In the genomic region with DNA sequence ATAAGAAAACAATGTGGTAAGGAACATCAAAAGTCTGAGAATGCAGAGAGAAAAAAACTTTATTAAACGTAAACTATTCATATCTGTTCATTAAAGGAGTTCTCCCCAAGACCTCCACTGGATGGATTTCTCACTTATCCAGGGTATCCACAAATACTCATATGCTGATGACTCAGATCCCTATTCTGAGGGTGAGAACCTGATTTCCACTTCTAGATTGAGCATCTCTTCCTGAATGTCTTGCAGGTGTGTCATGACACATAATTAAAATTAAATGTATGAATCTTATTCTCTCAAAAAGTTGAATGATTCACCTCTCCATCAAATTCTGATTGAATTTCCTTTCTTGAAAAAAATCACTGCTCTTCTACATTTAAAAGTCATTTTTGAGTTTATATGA, we compare ENCODE assay signal across 27 cellular contexts.
"Had no signal": no experiment of that assay in that cellular context is flagged by ENCODE, and none has a peak within 500 bp of the region (broad histone marks: within the 10 kb centered on the region; RNA-seq: fewer than 3 reads in every experiment).

No MANE protein-coding gene starts in this region.

- H3K36me3 Mint-ChIP-seq: activated naive CD4-positive, alpha-beta T cell treated with anti-CD3 and anti-CD28 coated beads, Interleukin-2, amount 50 U/mL, for 72 hours; mesothelial cell of epicardium; naive thymus-derived CD4-positive, alpha-beta T cell; stimulated activated memory B cell treated with anti-CD40 and anti-IgM and Interleukin-4, amounts not matched to agents 10 μg/mL and 1 μg/mL and 100 μg/mL, for 72 hours had no signal

- H3K9me3 Mint-ChIP-seq: activated B cell treated with CpG ODN at 0.5 μM for 24 hours; mesothelial cell of epicardium; stimulated activated naive CD8-positive, alpha-beta T cell treated with anti-CD3 and anti-CD28 coated beads, Interleukin-15, amount 100 ng/mL, for 72 hours; T-helper 2 cell treated with Interferon-gamma antibody and Interleukin-4, amounts not matched to agents 5 μg/mL and 100 μg/mL, for 36 hours had no signal

- H3K9me3 ChIP-seq: gastroesophageal sphincter, pancreas, prostate gland, sigmoid colon, tibial artery, upper lobe of right lung had no signal

- H3K27ac Mint-ChIP-seq: activated B cell treated with CpG ODN at 0.5 μM for 24 hours; activated naive CD4-positive, alpha-beta T cell treated with anti-CD3 and anti-CD28 coated beads, Interleukin-2, amount 50 U/mL, for 72 hours; activated T-cell treated with anti-CD3 and anti-CD28 coated beads, Interleukin-2, amount 50 U/mL, for 72 hours; mesothelial cell of epicardium; naive thymus-derived CD4-positive, alpha-beta T cell; stimulated activated memory B cell treated with anti-CD40 and anti-IgM and Interleukin-4, amounts not matched to agents 10 μg/mL and 1 μg/mL and 100 μg/mL, for 72 hours; stimulated activated naive CD8-positive, alpha-beta T cell treated with anti-CD3 and anti-CD28 coated beads, Interleukin-15, amount 100 ng/mL, for 72 hours; T-helper 2 cell treated with Interferon-gamma antibody and Interleukin-4, amounts not matched to agents 5 μg/mL and 100 μg/mL, for 36 hours had no signal

- H3K4me1 ChIP-seq: gastroesophageal sphincter, pancreas, prostate gland, sigmoid colon, tibial artery, upper lobe of right lung had no signal

- H3K27me3 Mint-ChIP-seq: activated B cell treated with CpG ODN at 0.5 μM for 24 hours; stimulated activated memory B cell treated with anti-CD40 and anti-IgM and Interleukin-4, amounts not matched to agents 10 μg/mL and 1 μg/mL and 100 μg/mL, for 72 hours; stimulated activated naive CD8-positive, alpha-beta T cell treated with anti-CD3 and anti-CD28 coated beads, Interleukin-15, amount 100 ng/mL, for 72 hours had no signal

- H3K4me3 Mint-ChIP-seq: activated B cell treated with CpG ODN at 0.5 μM for 24 hours; activated T-cell treated with anti-CD3 and anti-CD28 coated beads, Interleukin-2, amount 50 U/mL, for 72 hours; mesothelial cell of epicardium; naive thymus-derived CD4-positive, alpha-beta T cell; stimulated activated memory B cell treated with anti-CD40 and anti-IgM and Interleukin-4, amounts not matched to agents 10 μg/mL and 1 μg/mL and 100 μg/mL, for 72 hours; stimulated activated naive CD8-positive, alpha-beta T cell treated with anti-CD3 and anti-CD28 coated beads, Interleukin-15, amount 100 ng/mL, for 72 hours; T-helper 2 cell treated with Interferon-gamma antibody and Interleukin-4, amounts not matched to agents 5 μg/mL and 100 μg/mL, for 36 hours had no signal

- FAIRE-seq: colon, endometrium, pancreas had no signal

- DNase-seq: activated B cell treated with CpG ODN at 0.5 μM for 24 hours; activated naive CD4-positive, alpha-beta T cell; activated T-cell treated with anti-CD3 and anti-CD28 coated beads for 4 hours; activated T-cell treated with anti-CD3 and anti-CD28 coated beads, Interleukin-2, amount 50 U/mL, for 72 hours; effector CD8-positive, alpha-beta T cell; erythroblast; islet precursor cell; left cardiac atrium; naive thymus-derived CD4-positive, alpha-beta T cell; pancreas; sigmoid colon; stimulated activated CD4-positive, alpha-beta T cell treated with anti-CD3 and anti-CD28 coated beads, Interleukin-1b, Interleukin-23, amount 100 ng/mL, for 48 hours; stimulated activated CD4-positive, alpha-beta T cell treated with anti-CD3 and anti-CD28 coated beads, Interleukin-4, amount 100 ng/mL, for 4 hours; stimulated activated CD8-positive, alpha-beta memory T cell treated with anti-CD3 and anti-CD28 coated beads, Interleukin-4, amount 100 ng/mL, for 48 hours; stimulated activated naive CD8-positive, alpha-beta T cell treated with anti-CD3 and anti-CD28 coated beads, Interleukin-15, amount 100 ng/mL, for 72 hours; tibial artery; upper lobe of right lung had no signal

- H3K36me3 ChIP-seq: gastroesophageal sphincter, pancreas, prostate gland, sigmoid colon, tibial artery, upper lobe of right lung had no signal

- H3K27me3 ChIP-seq: gastroesophageal sphincter, hepatocyte, pancreas, sigmoid colon, tibial artery, upper lobe of right lung had no signal

- H3K4me3 ChIP-seq: gastroesophageal sphincter, hepatocyte, pancreas, prostate gland, sigmoid colon, smooth muscle cell, tibial artery, upper lobe of right lung had no signal

- H3K27ac ChIP-seq: gastroesophageal sphincter, hepatocyte, pancreas, prostate gland, sigmoid colon, tibial artery, upper lobe of right lung had no signal

- H3K4me1 Mint-ChIP-seq: activated B cell treated with CpG ODN at 0.5 μM for 24 hours; mesothelial cell of epicardium; naive thymus-derived CD4-positive, alpha-beta T cell; stimulated activated memory B cell treated with anti-CD40 and anti-IgM and Interleukin-4, amounts not matched to agents 10 μg/mL and 1 μg/mL and 100 μg/mL, for 72 hours; stimulated activated naive CD8-positive, alpha-beta T cell treated with anti-CD3 and anti-CD28 coated beads, Interleukin-15, amount 100 ng/mL, for 72 hours had no signal

- ATAC-seq: activated naive CD4-positive, alpha-beta T cell treated with anti-CD3 and anti-CD28 coated beads, Interleukin-2, amount 50 U/mL, for 72 hours; activated T-cell treated with anti-CD3 and anti-CD28 coated beads, Interleukin-2, amount 50 U/mL, for 72 hours; gastroesophageal sphincter; left cardiac atrium; naive thymus-derived CD4-positive, alpha-beta T cell; pancreas; stimulated activated memory B cell treated with anti-CD40 and anti-IgM and Interleukin-4, amounts not matched to agents 10 μg/mL and 1 μg/mL and 100 μg/mL, for 72 hours; stimulated activated naive CD8-positive, alpha-beta T cell treated with anti-CD3 and anti-CD28 coated beads, Interleukin-15, amount 100 ng/mL, for 72 hours; upper lobe of right lung had no signal
